In the genomic region with DNA sequence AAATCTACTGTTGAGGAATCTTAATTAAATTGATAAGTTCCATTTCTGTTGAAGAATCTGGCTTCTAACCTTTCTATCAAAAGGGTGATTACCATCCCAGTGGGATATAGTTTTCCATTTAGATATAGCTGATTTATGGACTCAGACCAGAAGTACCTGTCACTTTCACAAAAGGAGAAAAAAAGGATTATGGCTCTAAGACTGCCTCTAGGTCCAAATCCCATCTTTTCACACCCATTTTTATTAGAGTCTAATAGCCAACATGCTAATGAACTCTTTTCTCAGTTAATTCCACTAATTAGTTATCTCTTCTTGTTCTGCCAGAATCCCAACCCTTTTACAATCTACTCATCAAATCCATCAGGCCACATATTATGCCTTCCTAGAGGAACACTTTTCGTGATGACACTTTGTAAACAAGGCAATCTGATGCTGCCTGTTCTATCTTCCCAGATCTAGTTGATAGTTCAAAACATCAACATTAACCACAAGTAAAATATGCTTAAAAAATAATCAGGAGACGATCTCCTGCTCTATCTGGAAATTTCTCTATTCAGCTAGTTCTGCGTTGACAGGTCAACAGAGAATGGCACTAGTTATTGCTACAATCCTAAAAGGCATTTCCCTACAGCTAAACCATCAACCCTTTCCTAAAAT, we compare ENCODE assay signal across 9 cellular contexts. TPM values are rescaled to one million over a fixed set of nuclear protein-coding genes. Genes with fewer than 3 reads are reported as not detected.
DNase-seq lines count a peak whose midpoint lies in the region; ATAC-seq and TF ChIP-seq lines count a peak whose summit lies in the region.
"Had no signal": no experiment of that assay in that cellular context is flagged by ENCODE, and none has a peak within 500 bp of the region (broad histone marks: within the 10 kb centered on the region; RNA-seq: fewer than 3 reads in every experiment).

No MANE protein-coding gene starts in this region.

- H3K4me3 Mint-ChIP-seq in dendritic cell treated with granulocyte-macrophage colony-stimulating factor and Interleukin-4, amounts not matched to agents 40 ng/mL and 50 ng/mL, for 4 days = peak overlapping the region; percentile 30
- peak overlapping the region; percentile 98 for H3K4me3 Mint-ChIP-seq in neural progenitor cell

- H3K9me3 Mint-ChIP-seq in dendritic cell treated with granulocyte-macrophage colony-stimulating factor and Interleukin-4, amounts not matched to agents 40 ng/mL and 50 ng/mL, for 4 days = no peaks in the 10 kb centered on the region
- H3K9me3 Mint-ChIP-seq in neural progenitor cell = no peaks in the 10 kb centered on the region

- ATAC-seq in foreskin keratinocyte (no peak), HG03442 (IDR thresholded peaks at IDR 0.05; ENCODE audit: unreplicated experiment) (no peak)

- no peaks in the 10 kb centered on the region for H3K9me3 ChIP-seq in BLaER1 treated with 17β-estradiol and CSF1 and Interleukin-3, amounts not matched to agents 10 nM and 100 nM (replicated peaks in 1 of 11)
- no peaks in the 10 kb centered on the region for H3K9me3 ChIP-seq in Loucy (ENCODE audit: insufficient read depth, low read depth, low read length)
- no peaks in the 10 kb centered on the region for H3K9me3 ChIP-seq in neural progenitor cell (ENCODE audit: low read depth)

- H3K36me3 Mint-ChIP-seq in dendritic cell treated with granulocyte-macrophage colony-stimulating factor and Interleukin-4, amounts not matched to agents 40 ng/mL and 50 ng/mL, for 4 days (ENCODE audit: low read depth) = peaks cover 19% of the 10 kb centered on the region
- H3K36me3 Mint-ChIP-seq in neural progenitor cell = peaks cover 2% of the 10 kb centered on the region

- H3K79me2 ChIP-seq in Loucy (ENCODE audit: insufficient read depth, low read length) (peaks cover 66% of the 10 kb centered on the region), neural progenitor cell (ENCODE audit: low read depth) (peaks cover 76% of the 10 kb centered on the region)

- TF ChIP-seq CTCF in Loucy (conservative IDR thresholded peaks at IDR 0.05; ENCODE audit: low read length) (no peak), neural progenitor cell (IDR thresholded peaks at IDR 0.05) (no peak), foreskin keratinocyte (conservative IDR thresholded peaks at IDR 0.05) (no peak)

- H3K27me3 Mint-ChIP-seq in dendritic cell treated with granulocyte-macrophage colony-stimulating factor and Interleukin-4, amounts not matched to agents 40 ng/mL and 50 ng/mL, for 4 days = no peaks in the 10 kb centered on the region
- H3K27me3 Mint-ChIP-seq in neural progenitor cell (ENCODE audit: insufficient read depth, low read depth) = peaks cover 2% of the 10 kb centered on the region

- peaks cover 58% of the 10 kb centered on the region for H3K4me1 Mint-ChIP-seq in dendritic cell treated with granulocyte-macrophage colony-stimulating factor and Interleukin-4, amounts not matched to agents 40 ng/mL and 50 ng/mL, for 4 days (ENCODE audit: low read depth)
- peaks cover 58% of the 10 kb centered on the region for H3K4me1 Mint-ChIP-seq in neural progenitor cell

- H3K4me1 ChIP-seq in BLaER1 treated with 17β-estradiol and CSF1 and Interleukin-3, amounts not matched to agents 10 nM and 100 nM = peaks cover 30 to 67% (median 50%) of the 10 kb centered on the region in 10 experiments
- H3K4me1 ChIP-seq in Loucy (ENCODE audit: insufficient read depth, low read length, poor library complexity, severe bottlenecking) = peaks cover 48% of the 10 kb centered on the region
- H3K4me1 ChIP-seq in neural progenitor cell = peaks cover 27% of the 10 kb centered on the region
- H3K4me1 ChIP-seq in foreskin keratinocyte = peaks cover 5% of the 10 kb centered on the region

- intact Hi-C loops in dendritic cell treated with granulocyte-macrophage colony-stimulating factor and Interleukin-4, amounts not matched to agents 40 ng/mL and 50 ng/mL, for 4 days (cut with micrococcal nuclease) = loop anchor here (5.0 kb wide), 2 partner anchors 34 to 101 kb away; a partner anchor contains a TSS

- no peaks in the 10 kb centered on the region for H3K27me3 ChIP-seq in BLaER1 treated with 17β-estradiol and CSF1 and Interleukin-3, amounts not matched to agents 10 nM and 100 nM
- H3K27me3 ChIP-seq in Loucy (ENCODE audit: insufficient read depth, low read length, poor library complexity, severe bottlenecking) (no peaks in the 10 kb centered on the region), neural progenitor cell (no peaks in the 10 kb centered on the region), foreskin keratinocyte (no peaks in the 10 kb centered on the region)

- H3K27ac Mint-ChIP-seq in dendritic cell treated with granulocyte-macrophage colony-stimulating factor and Interleukin-4, amounts not matched to agents 40 ng/mL and 50 ng/mL, for 4 days = peak overlapping the region; percentile 85
- H3K27ac Mint-ChIP-seq in neural progenitor cell = no peak overlapping the region

- H3K36me3 ChIP-seq in BLaER1 treated with 17β-estradiol and CSF1 and Interleukin-3, amounts not matched to agents 10 nM and 100 nM = peaks cover 0 to 12% (median 0%) of the 10 kb centered on the region in 11 experiments; a peak in 6 of 22 replicates
- H3K36me3 ChIP-seq in Loucy (ENCODE audit: insufficient read depth, low read length) (no peaks in the 10 kb centered on the region), neural progenitor cell (no peaks in the 10 kb centered on the region)

- H3K9me2 ChIP-seq in Loucy (replicated peaks; ENCODE audit: low read depth, low read length) = no peaks in the 10 kb centered on the region

- H3K27ac ChIP-seq in BLaER1 treated with 17β-estradiol and CSF1 and Interleukin-3, amounts not matched to agents 10 nM and 100 nM = no peak overlapping the region; a peak in 1 of 22 replicates
- H3K27ac ChIP-seq in neural progenitor cell (no peak overlapping the region), foreskin keratinocyte (no peak overlapping the region)

- peaks cover 57 to 69% (median 58%) of the 10 kb centered on the region in 11 experiments for H4K20me1 ChIP-seq in BLaER1 treated with 17β-estradiol and CSF1 and Interleukin-3, amounts not matched to agents 10 nM and 100 nM
- H4K20me1 ChIP-seq in Loucy (ENCODE audit: insufficient read depth, low read length, poor library complexity, severe bottlenecking) = peaks cover 53% of the 10 kb centered on the region
- H4K20me1 ChIP-seq in neural progenitor cell (ENCODE audit: low read depth) = peaks cover 70% of the 10 kb centered on the region

- H3F3A ChIP-seq in Loucy (ENCODE audit: low read depth) (no peaks in the 10 kb centered on the region; the same call in 1 of the 2 replicates), neural progenitor cell (ENCODE audit: low read depth) (peaks cover 25% of the 10 kb centered on the region)

- H3K4me2 ChIP-seq in BLaER1 treated with 17β-estradiol and CSF1 and Interleukin-3, amounts not matched to agents 10 nM and 100 nM = peak overlapping the region; percentile 71 to 87 (median 80)
- H3K4me2 ChIP-seq in Loucy (ENCODE audit: low read depth, low read length, poor library complexity, severe bottlenecking) (peak overlapping the region; percentile 87), neural progenitor cell (peak overlapping the region; percentile 88)

- DNase-seq in neural progenitor cell (ENCODE audit: low spot score) (no peak), hepatic stellate cell (ENCODE audit: low spot score) (no peak), foreskin keratinocyte (no peak), NCI-H524 (lab: John Stamatoyannopoulos, UW) (no peak)
- DNase-seq: dermis blood vessel endothelial cell had no signal

- no peak overlapping the region for H2AFZ ChIP-seq in Loucy (ENCODE audit: low read length)
- no peak overlapping the region for H2AFZ ChIP-seq in neural progenitor cell (replicated peaks)

- H3K4me3 ChIP-seq in BLaER1 treated with 17β-estradiol and CSF1 and Interleukin-3, amounts not matched to agents 10 nM and 100 nM = peak overlapping the region; percentile 23 to 98 (median 95); a peak in 14 of 20 replicates
- H3K4me3 ChIP-seq in Loucy (ENCODE audit: low read length, poor library complexity, severe bottlenecking) (peak overlapping the region; percentile 95), neural progenitor cell (peak overlapping the region; percentile 99)

- H3K9ac ChIP-seq in BLaER1 treated with 17β-estradiol and CSF1 and Interleukin-3, amounts not matched to agents 10 nM and 100 nM = peak overlapping the region in 6 of 11 experiments; percentile 10 to 99 (median 38); a peak in 7 of 22 replicates
- peak overlapping the region; percentile 90 for H3K9ac ChIP-seq in Loucy (ENCODE audit: low read depth, low read length, poor library complexity, severe bottlenecking)
- no peak overlapping the region for H3K9ac ChIP-seq in neural progenitor cell

RNA-seq across cellular contexts. Expression of a gene that starts 2.2 kb away (rescaled TPM):
- total RNA-seq in neural progenitor cell (ENCODE audit: low replicate concordance) (45.4 and 60.1 TPM in 2 replicates), foreskin keratinocyte (24.5 and 25.0 TPM in 2 replicates)
- 8.5 and 10.6 TPM in 2 replicates for polyA plus RNA-seq in foreskin keratinocyte
